In the genomic region with DNA sequence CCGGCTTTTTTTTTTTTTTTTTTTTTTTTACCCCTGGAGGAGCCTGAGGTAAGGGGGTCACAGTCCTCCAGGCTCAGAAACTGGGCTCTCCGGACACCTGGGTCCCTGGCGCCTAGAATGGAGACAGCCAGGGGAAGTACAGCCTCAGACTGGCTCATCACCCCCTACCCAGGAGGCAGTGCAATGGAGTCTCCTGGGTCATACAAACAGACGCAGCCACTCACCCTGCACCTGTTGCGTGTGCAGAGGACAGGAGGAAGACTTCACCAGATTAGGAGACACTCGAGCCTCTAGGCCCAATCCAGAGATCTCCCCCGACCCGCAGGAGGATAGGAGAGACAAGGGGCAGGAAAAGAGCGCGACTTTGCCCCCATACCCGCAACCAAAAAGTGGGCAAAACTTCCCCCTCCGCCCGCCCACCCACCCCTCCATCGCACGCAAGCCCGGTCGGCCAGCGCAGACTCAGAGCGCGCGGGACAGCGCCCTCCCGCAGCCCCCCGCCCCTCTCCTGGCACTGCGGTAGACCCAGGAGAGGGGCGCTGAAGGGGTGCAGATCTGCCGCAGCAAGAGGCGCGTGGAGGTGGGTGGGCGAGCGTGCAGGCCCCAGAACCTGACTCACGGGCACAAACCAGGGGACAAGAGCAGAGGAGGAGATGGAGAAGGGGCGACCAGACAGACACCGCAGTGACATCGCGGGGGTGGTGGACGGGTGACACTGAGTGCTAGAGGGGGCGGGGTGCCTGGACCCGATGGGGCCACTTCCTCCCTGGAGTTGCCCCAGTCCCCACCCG, we compare ENCODE assay signal across 11 cellular contexts. TPM values are rescaled to one million over a fixed set of nuclear protein-coding genes. Genes with fewer than 3 reads are reported as not detected.
A peak's percentile ranks its signal among the peaks of the same experiment; 100 is the strongest.
DNase-seq lines count a peak whose midpoint lies in the region; ATAC-seq and TF ChIP-seq lines count a peak whose summit lies in the region.
"Had no signal": no experiment of that assay in that cellular context is flagged by ENCODE, and none has a peak within 500 bp of the region (broad histone marks: within the 10 kb centered on the region; RNA-seq: fewer than 3 reads in every experiment).

No MANE protein-coding gene starts in this region.

- peaks cover 11 to 87% (median 42%) of the 10 kb centered on the region in 4 donors for H3K27me3 ChIP-seq in esophagus muscularis mucosa
- peaks cover 4% of the 10 kb centered on the region for H3K27me3 ChIP-seq in parathyroid adenoma (ENCODE audit: control insufficient read depth, insufficient read depth, low read length)

- no peak for ATAC-seq in GM21576 (IDR thresholded peaks at IDR 0.05; ENCODE audit: unreplicated experiment)
- ATAC-seq in HG03039 (IDR thresholded peaks at IDR 0.05; ENCODE audit: unreplicated experiment) = no peak

- no peak for TF ChIP-seq EP300 in esophagus muscularis mucosa (IDR thresholded peaks at IDR 0.05)

- H3K9ac ChIP-seq in parathyroid adenoma = no peak overlapping the region

- no peaks in the 10 kb centered on the region for H3K79me2 ChIP-seq in parathyroid adenoma

- peak overlapping the region; percentile 62 for H3K4me2 ChIP-seq in parathyroid adenoma (ENCODE audit: low read length)

- intact Hi-C loops in esophagus muscularis mucosa (cut with DNase I) = no loop called here

- WGBS in esophagus muscularis mucosa = 8% methylated on average over 22 of the region's 40 CpGs

- peaks cover 18 to 28% (median 21%) of the 10 kb centered on the region in 4 donors for H3K4me1 ChIP-seq in esophagus muscularis mucosa
- peaks cover 7% of the 10 kb centered on the region for H3K4me1 ChIP-seq in parathyroid adenoma

- DNase-seq in COLO668 (lab: John Stamatoyannopoulos, UW; ENCODE audit: unreplicated experiment) = peak; percentile 2
- no peak for DNase-seq in LNCaP clone FGC (ENCODE audit: low read depth)
- no peak for DNase-seq in esophagus muscularis mucosa (ENCODE audit: extremely low spot score)
- DNase-seq in HT-29 (ENCODE audit: low spot score) = no peak
- DNase-seq in NK-92 (lab: John Stamatoyannopoulos, UW; ENCODE audit: unreplicated experiment) = no peak

- TF ChIP-seq CTCF in LNCaP clone FGC (IDR thresholded peaks at IDR 0.05; ENCODE audit: control insufficient read depth, extremely low read depth, insufficient read depth) (no peak), esophagus muscularis mucosa (IDR thresholded peaks at IDR 0.05) (no peak), parathyroid adenoma (IDR thresholded peaks at IDR 0.05) (no peak)

- no peaks in the 10 kb centered on the region for H3K36me3 ChIP-seq in esophagus muscularis mucosa
- no peaks in the 10 kb centered on the region for H3K36me3 ChIP-seq in parathyroid adenoma (ENCODE audit: control insufficient read depth, insufficient read depth, low read length)
- H3K36me3 ChIP-seq: SJSA1 had no signal

- H3K27ac ChIP-seq in esophagus muscularis mucosa (replicated peaks in 1 of 4) = no peak overlapping the region
- no peak overlapping the region for H3K27ac ChIP-seq in parathyroid adenoma
- H3K27ac ChIP-seq: SJSA1 had no signal

- peak overlapping the region; percentile 57 for H3K4me3 ChIP-seq in LNCaP clone FGC (ENCODE audit: low read depth, low read length)
- peak overlapping the region; percentile 45 to 53 (median 48) for H3K4me3 ChIP-seq in esophagus muscularis mucosa
- H3K4me3 ChIP-seq in parathyroid adenoma (ENCODE audit: low read depth, low read length) = peak overlapping the region; percentile 33
- H3K4me3 ChIP-seq: lung, SJSA1 had no signal

- H2AFZ ChIP-seq in parathyroid adenoma = no peak overlapping the region

- H3K9me3 ChIP-seq in esophagus muscularis mucosa (no peaks in the 10 kb centered on the region), parathyroid adenoma (ENCODE audit: control insufficient read depth, low read length) (no peaks in the 10 kb centered on the region)
- H3K9me3 ChIP-seq: SJSA1 had no signal

- no peak for TF ChIP-seq POLR2A in esophagus muscularis mucosa (IDR thresholded peaks at IDR 0.05; ENCODE audit: low read depth)

RNA-seq across cellular contexts. Expression of gene HAP1, which starts 0.9 kb away (rescaled TPM):
- under 1 TPM in 1 of 4 donors, not detected in 3; 0.19 TPM for total RNA-seq in esophagus muscularis mucosa
- not detected in 2 replicates for total RNA-seq in HT-29 (2014; rRNA removed; shearing (Covaris generic))
- total RNA-seq: SJSA1 had no signal

RNA-seq across cellular contexts. Expression of gene GAST, which starts 21.4 kb away (rescaled TPM):
- not detected for total RNA-seq in esophagus muscularis mucosa
- not detected in 2 replicates for total RNA-seq in HT-29 (2014; rRNA removed; shearing (Covaris generic))
- total RNA-seq: endothelial cell of umbilical vein, lung, SJSA1 had no signal

RNA-seq across cellular contexts. Expression of gene EIF1, which starts 44.9 kb away (rescaled TPM):
- 100 to 1,000 TPM; 158 to 426 (median 207) TPM for total RNA-seq in esophagus muscularis mucosa
- total RNA-seq in HT-29 (2014; rRNA removed; shearing (Covaris generic)) = 81.6 and 91.6 TPM in 2 replicates

RNA-seq across cellular contexts. Expression of gene JUP, which starts 53.0 kb away (rescaled TPM):
- 10 to 100 TPM; 24.5 to 56.6 (median 46.4) TPM for total RNA-seq in esophagus muscularis mucosa
- 477 and 498 TPM in 2 replicates for total RNA-seq in HT-29 (2014; rRNA removed; shearing (Covaris generic))
